ENCODE assay signal across 12 cellular contexts in genomic region chr15:95017950-95018349, GRCh38.
DNase-seq lines count a peak whose midpoint lies in the region; ATAC-seq and TF ChIP-seq lines count a peak whose summit lies in the region.
"Had no signal": no experiment of that assay in that cellular context is flagged by ENCODE, and none has a peak within 500 bp of the region (broad histone marks: within the 10 kb centered on the region; RNA-seq: fewer than 3 reads in every experiment).

No MANE protein-coding gene starts in this region.

- H3K27ac Mint-ChIP-seq in GM23338 (no peak overlapping the region), WTC11 (no peak overlapping the region)
- no peak overlapping the region for H3K27ac Mint-ChIP-seq in activated CD4-positive, alpha-beta memory T cell treated with anti-CD3 and anti-CD28 coated beads for 36 hours
- H3K27ac Mint-ChIP-seq in activated CD4-positive, alpha-beta memory T cell treated with anti-CD3 and anti-CD28 coated beads, Interleukin-2, amount 10 ng/mL, durations not matched to agents 7 days and 5 days: no peak overlapping the region

- intact Hi-C loops in activated CD4-positive, alpha-beta memory T cell treated with anti-CD3 and anti-CD28 coated beads for 36 hours (cut with micrococcal nuclease): no loop called here

- ATAC-seq in GM23338: peak; percentile 81
- ATAC-seq in WTC11: peak; percentile 85
- ATAC-seq: HCT116 had no signal

- H3K27me3 ChIP-seq in GM23338 (ENCODE audit: insufficient read depth) (no peaks in the 10 kb centered on the region), right atrium auricular region (no peaks in the 10 kb centered on the region)

- H3K27ac ChIP-seq in GM23338 (ENCODE audit: low read depth) (no peak overlapping the region), right atrium auricular region (no peak overlapping the region)

- no peak overlapping the region for H3K4me2 ChIP-seq in GM23338

- H3K4me1 ChIP-seq in GM23338 (ENCODE audit: insufficient read depth): peaks cover 9% of the 10 kb centered on the region; the same call in 1 of the 2 replicates
- peaks cover 0 to 31% of the 10 kb centered on the region in 2 donors for H3K4me1 ChIP-seq in right atrium auricular region

- CTCF ChIA-PET in WTC11 (lab: Charles Lee): interaction anchor here (2.0 kb wide), 1 partner anchor 346 kb away, joined by 11 read pairs; no protein-coding TSS in a partner anchor
- CTCF ChIA-PET in activated CD4-positive, alpha-beta memory T cell treated with anti-CD3 and anti-CD28 coated beads for 36 hours (lab: Charles Lee): no interaction called here
- CTCF ChIA-PET in activated CD4-positive, alpha-beta memory T cell treated with anti-CD3 and anti-CD28 coated beads, Interleukin-2, amount 10 ng/mL, durations not matched to agents 7 days and 5 days (lab: Charles Lee): no interaction called here

- peak; percentile 41 for DNase-seq in GM23338 (ENCODE audit: low spot score)
- DNase-seq in WTC11 (ENCODE audit: low spot score): peak; percentile 34
- peak; percentile 73 for DNase-seq in right atrium auricular region (ENCODE audit: low spot score)
- peak; percentile 2 for DNase-seq in putamen (ENCODE audit: low spot score)
- no peak for DNase-seq in activated CD4-positive, alpha-beta memory T cell treated with anti-CD3 and anti-CD28 coated beads for 36 hours
- no peak for DNase-seq in D341Med (ENCODE audit: low spot score)
- DNase-seq in activated CD4-positive, alpha-beta memory T cell treated with anti-CD3 and anti-CD28 coated beads, Interleukin-2, amount 10 ng/mL, durations not matched to agents 7 days and 5 days: no peak
- DNase-seq in stimulated activated CD4-positive, alpha-beta T cell treated with anti-CD3 and anti-CD28 coated beads, Interleukin-1b, Interleukin-23, amount 100 ng/mL, for 48 hours: no peak
- DNase-seq: NCI-H524 treated with DMSO at 0.1 percent for 48 hours; stimulated activated CD4-positive, alpha-beta T cell treated with anti-CD3 and anti-CD28 coated beads, Interleukin-4, amount 100 ng/mL, for 4 hours; T-helper 1 cell had no signal

- H2AFZ ChIP-seq in GM23338: no peak overlapping the region

- H3K9me3 ChIP-seq in right atrium auricular region: peaks cover 0 to 11% of the 10 kb centered on the region in 2 donors

- no peaks in the 10 kb centered on the region for H3K79me2 ChIP-seq in GM23338 (replicated peaks; ENCODE audit: insufficient read depth)

- H4K20me1 ChIP-seq in GM23338 (replicated peaks; ENCODE audit: insufficient read depth): no peaks in the 10 kb centered on the region

- H3K27me3 Mint-ChIP-seq in GM23338 (ENCODE audit: insufficient read depth, low read depth, poor library complexity): peaks cover 2% of the 10 kb centered on the region
- no peaks in the 10 kb centered on the region for H3K27me3 Mint-ChIP-seq in WTC11 (ENCODE audit: low read depth)
- H3K27me3 Mint-ChIP-seq in activated CD4-positive, alpha-beta memory T cell treated with anti-CD3 and anti-CD28 coated beads for 36 hours: peaks cover 2% of the 10 kb centered on the region
- no peaks in the 10 kb centered on the region for H3K27me3 Mint-ChIP-seq in activated CD4-positive, alpha-beta memory T cell treated with anti-CD3 and anti-CD28 coated beads, Interleukin-2, amount 10 ng/mL, durations not matched to agents 7 days and 5 days

- H3K36me3 Mint-ChIP-seq in GM23338 (ENCODE audit: low read depth) (no peaks in the 10 kb centered on the region), WTC11 (no peaks in the 10 kb centered on the region)
- H3K36me3 Mint-ChIP-seq in activated CD4-positive, alpha-beta memory T cell treated with anti-CD3 and anti-CD28 coated beads for 36 hours: no peaks in the 10 kb centered on the region
- H3K36me3 Mint-ChIP-seq in activated CD4-positive, alpha-beta memory T cell treated with anti-CD3 and anti-CD28 coated beads, Interleukin-2, amount 10 ng/mL, durations not matched to agents 7 days and 5 days (ENCODE audit: low read depth): no peaks in the 10 kb centered on the region

- H3F3A ChIP-seq in GM23338 (replicated peaks; ENCODE audit: low read depth): no peaks in the 10 kb centered on the region

- H3K4me3 Mint-ChIP-seq in GM23338: no peak overlapping the region
- H3K4me3 Mint-ChIP-seq in WTC11: no peak overlapping the region
- H3K4me3 Mint-ChIP-seq in activated CD4-positive, alpha-beta memory T cell treated with anti-CD3 and anti-CD28 coated beads for 36 hours: no peak overlapping the region
- H3K4me3 Mint-ChIP-seq in activated CD4-positive, alpha-beta memory T cell treated with anti-CD3 and anti-CD28 coated beads, Interleukin-2, amount 10 ng/mL, durations not matched to agents 7 days and 5 days: no peak overlapping the region

- H3K4me3 ChIP-seq in GM23338 (no peak overlapping the region), right atrium auricular region (no peak overlapping the region)

- TF ChIP-seq CTCF in GM23338 (conservative IDR thresholded peaks at IDR 0.05; ENCODE audit: low read depth in 2 of 2): no peak
- TF ChIP-seq CTCF in WTC11 (IDR thresholded peaks at IDR 0.05): no peak
- no peak for TF ChIP-seq CTCF in right atrium auricular region (IDR thresholded peaks at IDR 0.05)

- POLR2A ChIA-PET in WTC11 (lab: Charles Lee): no interaction called here
- POLR2A ChIA-PET in activated CD4-positive, alpha-beta memory T cell treated with anti-CD3 and anti-CD28 coated beads for 36 hours (lab: Charles Lee): no interaction called here
- POLR2A ChIA-PET in activated CD4-positive, alpha-beta memory T cell treated with anti-CD3 and anti-CD28 coated beads, Interleukin-2, amount 10 ng/mL, durations not matched to agents 7 days and 5 days (lab: Charles Lee): no interaction called here

- H3K4me1 Mint-ChIP-seq in GM23338: peaks cover 19% of the 10 kb centered on the region; the same call in 2 of the 3 replicates
- H3K4me1 Mint-ChIP-seq in WTC11: peaks cover 23% of the 10 kb centered on the region
- H3K4me1 Mint-ChIP-seq in activated CD4-positive, alpha-beta memory T cell treated with anti-CD3 and anti-CD28 coated beads for 36 hours (ENCODE audit: low read depth): no peaks in the 10 kb centered on the region
- no peaks in the 10 kb centered on the region for H3K4me1 Mint-ChIP-seq in activated CD4-positive, alpha-beta memory T cell treated with anti-CD3 and anti-CD28 coated beads, Interleukin-2, amount 10 ng/mL, durations not matched to agents 7 days and 5 days

- no peaks in the 10 kb centered on the region for H3K36me3 ChIP-seq in GM23338 (ENCODE audit: insufficient read depth)
- no peaks in the 10 kb centered on the region for H3K36me3 ChIP-seq in right atrium auricular region

- H3K9me2 ChIP-seq in GM23338 (ENCODE audit: insufficient read depth): no peaks in the 10 kb centered on the region

- H3K9me3 Mint-ChIP-seq in GM23338 (no peaks in the 10 kb centered on the region), WTC11 (peaks cover 15% of the 10 kb centered on the region)
- H3K9me3 Mint-ChIP-seq in activated CD4-positive, alpha-beta memory T cell treated with anti-CD3 and anti-CD28 coated beads for 36 hours: no peaks in the 10 kb centered on the region
- peaks cover 8% of the 10 kb centered on the region for H3K9me3 Mint-ChIP-seq in activated CD4-positive, alpha-beta memory T cell treated with anti-CD3 and anti-CD28 coated beads, Interleukin-2, amount 10 ng/mL, durations not matched to agents 7 days and 5 days

TF ChIP-seq in GM23338, 12 proteins besides CTCF, POLR2A, EP300 and RAD21:
- no peak for TF ChIP-seq CREB1 (CRISPR knock-in tag; IDR thresholded peaks at IDR 0.05; ENCODE audit: low read depth)

TF ChIP-seq in WTC11, 78 proteins besides CTCF, POLR2A, EP300 and RAD21 (continues in another document):
- no peak for TF ChIP-seq CBFB (CRISPR knock-in tag; IDR thresholded peaks at IDR 0.05; ENCODE audit: low read depth)
- no peak for TF ChIP-seq ZMAT4 (CRISPR knock-in tag; IDR thresholded peaks at IDR 0.05)
- TF ChIP-seq ATF2 (CRISPR knock-in tag; IDR thresholded peaks at IDR 0.05; ENCODE audit: borderline replicate concordance, low read depth): no peak
- TF ChIP-seq ZNF396 (CRISPR knock-in tag; IDR thresholded peaks at IDR 0.05; ENCODE audit: borderline replicate concordance): no peak; the same call in 1 of the 2 replicates
- no peak for TF ChIP-seq JAZF1 (CRISPR knock-in tag; IDR thresholded peaks at IDR 0.05)
- no peak for TF ChIP-seq ZNF416 (CRISPR knock-in tag; IDR thresholded peaks at IDR 0.05)
- no peak for TF ChIP-seq ZNF281 (CRISPR knock-in tag; IDR thresholded peaks at IDR 0.05)

Comparison
In these comparisons a context has a peak if more than half of its experiments do, and no peak if none do; other contexts are left out.
1. DNase-seq: peak in GM23338 (single experiment), WTC11 (single experiment), right atrium auricular region (single experiment) and putamen (single experiment); none in activated CD4-positive, alpha-beta memory T cell treated with anti-CD3 and anti-CD28 coated beads for 36 hours (single experiment), D341Med (single experiment), activated CD4-positive, alpha-beta memory T cell treated with anti-CD3 and anti-CD28 coated beads, Interleukin-2, amount 10 ng/mL, durations not matched to agents 7 days and 5 days (single experiment) and stimulated activated CD4-positive, alpha-beta T cell treated with anti-CD3 and anti-CD28 coated beads, Interleukin-1b, Interleukin-23, amount 100 ng/mL, for 48 hours (single experiment).